ENCODE assay signal across 30 cellular contexts in the genomic region with DNA sequence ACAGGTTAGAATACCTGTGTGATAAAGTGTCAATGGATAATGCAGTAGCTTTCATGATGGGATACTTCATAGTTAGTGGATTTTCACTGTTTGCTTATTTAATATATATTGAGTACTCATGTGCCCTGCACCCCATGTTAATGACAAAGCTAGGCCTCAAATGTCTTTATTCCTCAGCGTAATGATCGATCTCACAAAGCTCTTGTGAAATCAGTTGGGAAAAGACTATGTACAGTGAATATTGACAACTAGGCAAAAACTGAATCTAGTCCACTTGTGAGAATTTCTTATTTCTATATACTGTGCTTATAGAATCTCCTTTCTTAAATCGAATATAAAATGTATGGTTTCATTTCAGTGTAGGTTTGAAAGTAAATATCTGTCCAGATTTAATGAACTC.
"Had no signal": no experiment of that assay in that cellular context is flagged by ENCODE, and none has a peak within 500 bp of the region (broad histone marks: within the 10 kb centered on the region; RNA-seq: fewer than 3 reads in every experiment).

No MANE protein-coding gene starts in this region.

- H3K4me3 ChIP-seq: esophagus squamous epithelium, heart right ventricle, lower lobe of right lung, mucosa of descending colon, right lobe of liver, suprapubic skin, vagina had no signal

- H3K9ac ChIP-seq: parathyroid adenoma had no signal

- DNase-seq: cortex of kidney; effector memory CD8-positive, alpha-beta T cell; erythroblast; esophagus squamous epithelium; foreskin melanocyte; glutamatergic neuron; heart right ventricle; hippocampal formation; left cardiac atrium; left ventricle myocardium superior; lower lobe of right lung; mucosa of descending colon; naive B cell; right lobe of liver; small intestine; stimulated activated CD4-positive, alpha-beta T cell treated with anti-CD3 and anti-CD28 coated beads, Interleukin-12 subunit alpha, Interleukin-12 subunit beta, amount 100 ng/mL, for 4 hours; stimulated activated CD4-positive, alpha-beta T cell treated with anti-CD3 and anti-CD28 coated beads, Interleukin-1b, Interleukin-23, amount 100 ng/mL, for 48 hours; stimulated activated CD4-positive, alpha-beta T cell treated with anti-CD3 and anti-CD28 coated beads, Interleukin-4, amount 100 ng/mL, for 1 hour; stimulated activated CD8-positive, alpha-beta memory T cell treated with anti-CD3 and anti-CD28 coated beads, Interleukin-4, amount 100 ng/mL, for 48 hours; stimulated activated naive CD4-positive, alpha-beta T cell; stimulated activated naive CD8-positive, alpha-beta T cell treated with anti-CD3 and anti-CD28 coated beads, Interleukin-15, amount 100 ng/mL, for 72 hours; trophoblast cell had no signal

- H3K9me3 ChIP-seq: esophagus squamous epithelium, heart right ventricle, lower lobe of right lung, mucosa of descending colon, neutrophil, right lobe of liver, suprapubic skin, vagina had no signal

- H3K9me3 Mint-ChIP-seq: effector memory CD8-positive, alpha-beta T cell; memory B cell; naive B cell; natural killer cell treated with Interleukin-12 subunit alpha and Interleukin-12 subunit beta and Interleukin-15 and Interleukin-18, amount 100 ng/mL, for 72 hours; neural crest cell; stimulated activated naive CD8-positive, alpha-beta T cell treated with anti-CD3 and anti-CD28 coated beads, Interleukin-15, amount 100 ng/mL, for 72 hours had no signal

- H3K27ac ChIP-seq: esophagus squamous epithelium, heart right ventricle, lower lobe of right lung, neutrophil, parathyroid adenoma, right lobe of liver, suprapubic skin, vagina had no signal

- H3K27me3 Mint-ChIP-seq: effector memory CD8-positive, alpha-beta T cell; memory B cell; naive B cell; natural killer cell treated with Interleukin-12 subunit alpha and Interleukin-12 subunit beta and Interleukin-15 and Interleukin-18, amount 100 ng/mL, for 72 hours; progenitor cell of endocrine pancreas; stimulated activated naive CD8-positive, alpha-beta T cell treated with anti-CD3 and anti-CD28 coated beads, Interleukin-15, amount 100 ng/mL, for 72 hours had no signal

- H3K4me1 Mint-ChIP-seq: memory B cell; naive B cell; stimulated activated naive CD8-positive, alpha-beta T cell treated with anti-CD3 and anti-CD28 coated beads, Interleukin-15, amount 100 ng/mL, for 72 hours had no signal

- H3K4me3 Mint-ChIP-seq: effector memory CD8-positive, alpha-beta T cell; memory B cell; naive B cell; natural killer cell treated with Interleukin-12 subunit alpha and Interleukin-12 subunit beta and Interleukin-15 and Interleukin-18, amount 100 ng/mL, for 72 hours; neural crest cell; stimulated activated naive CD8-positive, alpha-beta T cell treated with anti-CD3 and anti-CD28 coated beads, Interleukin-15, amount 100 ng/mL, for 72 hours had no signal

- ATAC-seq: effector memory CD8-positive, alpha-beta T cell; heart right ventricle; left cardiac atrium; left ventricle myocardium superior; lower lobe of right lung; mucosa of descending colon; natural killer cell treated with Interleukin-12 subunit alpha and Interleukin-12 subunit beta and Interleukin-15 and Interleukin-18, amount 100 ng/mL, for 72 hours; stimulated activated naive CD8-positive, alpha-beta T cell treated with anti-CD3 and anti-CD28 coated beads, Interleukin-15, amount 100 ng/mL, for 72 hours had no signal

- H3K27ac Mint-ChIP-seq: memory B cell; natural killer cell treated with Interleukin-12 subunit alpha and Interleukin-12 subunit beta and Interleukin-15 and Interleukin-18, amount 100 ng/mL, for 72 hours had no signal
